8 cellular contexts compared by ENCODE assay signal in genomic region chr7:87152112-87152896, GRCh38. TPM values are rescaled to one million over a fixed set of nuclear protein-coding genes. Genes with fewer than 3 reads are reported as not detected.
DNase-seq lines count a peak whose midpoint lies in the region; ATAC-seq and TF ChIP-seq lines count a peak whose summit lies in the region.

Gene DMTF1, plus strand, starts transcription at chr7:87152453. Its CDS starts 12,489 bp downstream, at chr7:87164942.

- H3K27me3 ChIP-seq in esophagus (ENCODE audit: control insufficient read depth in 1 of 2, insufficient read depth in 2 of 2, low read length in 2 of 2) = no peaks in the 10 kb centered on the region
- no peaks in the 10 kb centered on the region for H3K27me3 ChIP-seq in mucosa of stomach (ENCODE audit: control insufficient read depth, insufficient read depth, low read length)

- in situ Hi-C loops in KBM-7 (cut with MboI; ENCODE audit: low pct_unique_long_range_greater_than_20kb, low sequenced_read_pairs) = no loop called here

- H3K4me1 ChIP-seq in esophagus (ENCODE audit: control insufficient read depth in 2 of 2, insufficient read depth in 2 of 2, low read length in 1 of 2) = no peaks in the 10 kb centered on the region
- peaks cover 6% of the 10 kb centered on the region for H3K4me1 ChIP-seq in mucosa of stomach (ENCODE audit: control insufficient read depth, insufficient read depth, low read length)

- H3K4me3 Mint-ChIP-seq in activated T-cell treated with anti-CD3 and anti-CD28 coated beads, Interleukin-2, amount 50 U/mL, for 24 hours = peak within 1 kb of the TSS; percentile 88

- H3K4me3 ChIP-seq in esophagus (ENCODE audit: low read depth in 1 of 2, low read length in 2 of 2) = peak within 1 kb of the TSS; percentile 75 to 90
- H3K4me3 ChIP-seq in mucosa of stomach (ENCODE audit: low read length) = peak within 1 kb of the TSS; percentile 92

- H3K9me3 ChIP-seq in esophagus (ENCODE audit: control insufficient read depth in 2 of 2, insufficient read depth in 1 of 2, low read depth in 1 of 2, low read length in 1 of 2) (no peaks in the 10 kb centered on the region), mucosa of stomach (ENCODE audit: control insufficient read depth, low read length) (no peaks in the 10 kb centered on the region)

- H3K9me3 Mint-ChIP-seq in activated T-cell treated with anti-CD3 and anti-CD28 coated beads, Interleukin-2, amount 50 U/mL, for 24 hours = no peaks in the 10 kb centered on the region

- H3K27me3 Mint-ChIP-seq in activated T-cell treated with anti-CD3 and anti-CD28 coated beads, Interleukin-2, amount 50 U/mL, for 24 hours = no peaks in the 10 kb centered on the region

- H3K36me3 Mint-ChIP-seq in activated T-cell treated with anti-CD3 and anti-CD28 coated beads, Interleukin-2, amount 50 U/mL, for 24 hours (ENCODE audit: low read depth) = peaks cover 46% of the 10 kb centered on the region

- peak within 1 kb of the TSS; percentile 94 to 96 for H3K27ac ChIP-seq in esophagus (ENCODE audit: low read depth in 2 of 2, low read length in 1 of 2)

- peak within 1 kb of the TSS; percentile 98 for H3K27ac Mint-ChIP-seq in activated T-cell treated with anti-CD3 and anti-CD28 coated beads, Interleukin-2, amount 50 U/mL, for 24 hours

- H3K4me1 Mint-ChIP-seq in activated T-cell treated with anti-CD3 and anti-CD28 coated beads, Interleukin-2, amount 50 U/mL, for 24 hours (ENCODE audit: low read depth) = peaks cover 44% of the 10 kb centered on the region

- H3K36me3 ChIP-seq in esophagus (ENCODE audit: control insufficient read depth in 2 of 2, insufficient read depth in 2 of 2, low read length in 1 of 2) (no peaks in the 10 kb centered on the region), mucosa of stomach (ENCODE audit: control insufficient read depth, insufficient read depth, low read length) (no peaks in the 10 kb centered on the region)

- peak; percentile 82 for ATAC-seq in GM21717 (IDR thresholded peaks at IDR 0.05; ENCODE audit: unreplicated experiment)

- 1% methylated on average over 71 of the region's 71 CpGs for WGBS in esophagus, 2 donors

- peak within 1 kb of the TSS; percentile 97 for H3K9ac ChIP-seq in mucosa of stomach (ENCODE audit: low read length)

- DNase-seq in DMS153 treated with DMSO at 0.1 percent for 48 hours (lab: John Stamatoyannopoulos, UW; ENCODE audit: unreplicated experiment) (peak; percentile 85), KBM-7 (peak; percentile 92)
- DNase-seq in activated T-cell treated with anti-CD3 and anti-CD28 coated beads, Interleukin-2, amount 50 U/mL, for 24 hours = peak; percentile 91
- DNase-seq in stimulated activated CD8-positive, alpha-beta memory T cell treated with anti-CD3 and anti-CD28 coated beads, Interleukin-7, amount 100 ng/mL, for 1 hour (ENCODE audit: low read depth in 2 of 2) = peak; percentile 68 to 75

TF ChIP-seq in PFSK-1, 5 proteins besides CTCF, POLR2A, EP300 and RAD21:
- TF ChIP-seq TAF1 (IDR thresholded peaks at IDR 0.05; ENCODE audit: borderline replicate concordance, insufficient read depth, low read length) (peak; percentile 77; the same call in 1 of the 2 replicates), FOXP2 (optimal IDR thresholded peaks at IDR 0.05; ENCODE audit: borderline replicate concordance, extremely low read depth, extremely low read length, insufficient read depth) (peak; percentile 63), POLR2AphosphoS5 (IDR thresholded peaks at IDR 0.05; ENCODE audit: low read depth, low read length) (peak; percentile 86), SIN3A (IDR thresholded peaks at IDR 0.05; ENCODE audit: borderline replicate concordance, insufficient read depth, low read length) (no peak; the same call in 1 of the 2 replicates), REST (IDR thresholded peaks at IDR 0.05; ENCODE audit: insufficient read depth in 1 of 2, low read depth in 2 of 2, low read length in 2 of 2) (0 out of 4 replicates have a peak, but pooled peaks of 1 of the 2 experiments have one; percentile 21)
TF ChIP-seq in PFSK-1: peak in this region for 4.

RNA-seq across cellular contexts. Expression of gene DMTF1, which starts in this region (rescaled TPM):
- polyA plus RNA-seq in PFSK-1 (2012; ENCODE audit: insufficient read length, low read depth) = 32.2 TPM
- 10 to 100 TPM; 18.9 to 37.6 TPM for polyA plus RNA-seq in esophagus

Comparison
In these comparisons a context has a peak if more than half of its experiments do, and no peak if none do; other contexts are left out.
1. Peak in every context shown above with its lines: DNase-seq, ATAC-seq, H3K4me3 ChIP-seq and H3K27ac ChIP-seq.